8 cellular contexts compared by ENCODE assay signal in genomic region chr1:186304982-186305949, GRCh38. TPM values are rescaled to one million over a fixed set of nuclear protein-coding genes. Genes with fewer than 3 reads are reported as not detected.
DNase-seq lines count a peak whose midpoint lies in the region; ATAC-seq and TF ChIP-seq lines count a peak whose summit lies in the region.

No MANE protein-coding gene starts in this region.

- H3K36me3 ChIP-seq in ascending aorta (no peaks in the 10 kb centered on the region), liver (ENCODE audit: control insufficient read depth in 4 of 4, insufficient read depth in 3 of 4, low read depth in 1 of 4, low read length in 3 of 4) (peaks cover 0 to 27% (median 16%) of the 10 kb centered on the region in 4 donors), thyroid gland (no peaks in the 10 kb centered on the region)

- 71% methylated on average over 6 of the region's 6 CpGs for WGBS in liver
- 48 to 53% methylated on average over 6 of the region's 6 CpGs for WGBS in thyroid gland, 2 donors

- TF ChIP-seq RAD21 in liver (IDR thresholded peaks at IDR 0.05): peak; percentile 39 to 66

- H3K27me3 ChIP-seq in ascending aorta (no peaks in the 10 kb centered on the region), liver (ENCODE audit: control insufficient read depth in 4 of 4, insufficient read depth in 4 of 4, low read length in 3 of 4) (no peaks in the 10 kb centered on the region), thyroid gland (no peaks in the 10 kb centered on the region)

- ATAC-seq in HG02623 (IDR thresholded peaks at IDR 0.05; ENCODE audit: unreplicated experiment): peak; percentile 60

- no peaks in the 10 kb centered on the region for H3K9me3 ChIP-seq in ascending aorta
- no peaks in the 10 kb centered on the region for H3K9me3 ChIP-seq in liver (ENCODE audit: control insufficient read depth in 4 of 4, low read length in 3 of 4)
- H3K9me3 ChIP-seq in thyroid gland: no peaks in the 10 kb centered on the region

- H3K27ac ChIP-seq in ascending aorta (no peak overlapping the region), liver (ENCODE audit: low read depth in 1 of 2, low read length in 2 of 2) (peak overlapping the region in 1 of 2 donors; percentile 23), thyroid gland (no peak overlapping the region)

- peak; percentile 52 for TF ChIP-seq CTCF in AG09319 (IDR thresholded peaks at IDR 0.05; ENCODE audit: low read depth, low read length)
- TF ChIP-seq CTCF in GM10266 (IDR thresholded peaks at IDR 0.05; ENCODE audit: control insufficient read depth, insufficient read depth, low read depth, missing control alignments): peak; percentile 66
- peak in 2 of 3 experiments; percentile 6 to 20 for TF ChIP-seq CTCF in ascending aorta (IDR thresholded peaks at IDR 0.05)
- TF ChIP-seq CTCF in liver (IDR thresholded peaks at IDR 0.05; ENCODE audit: low read depth, low read length, missing input control): peak; percentile 52
- peak in 3 of 6 experiments; percentile 10 to 49 (median 27) for TF ChIP-seq CTCF in thyroid gland (IDR thresholded peaks at IDR 0.05)

- no peak for TF ChIP-seq POLR2A in thyroid gland (IDR thresholded peaks at IDR 0.05)

- H3K4me1 ChIP-seq in ascending aorta (no peaks in the 10 kb centered on the region), liver (ENCODE audit: control insufficient read depth in 4 of 4, insufficient read depth in 4 of 4, low read length in 3 of 4) (peaks cover 0 to 13% (median 10%) of the 10 kb centered on the region in 4 donors), thyroid gland (no peaks in the 10 kb centered on the region)

- no peak overlapping the region for H3K4me3 ChIP-seq in ascending aorta
- H3K4me3 ChIP-seq in liver (ENCODE audit: low read depth in 1 of 3, low read length in 3 of 3): no peak overlapping the region
- no peak overlapping the region for H3K4me3 ChIP-seq in thyroid gland (replicated peaks in 1 of 3)

- DNase-seq in AG09319 (ENCODE audit: extremely low read depth, low read depth) (no peak), GM10266 (ENCODE audit: extremely low spot score) (peak; percentile 55), NCI-H187 treated with DMSO at 0.1 percent for 48 hours (lab: John Stamatoyannopoulos, UW) (peak; percentile 20), ascending aorta (ENCODE audit: low spot score in 2 of 2) (no peak), thyroid gland (no peak)
- DNase-seq in stimulated activated CD4-positive, alpha-beta T cell treated with anti-CD3 and anti-CD28 coated beads, Interleukin-1b, Interleukin-23, amount 100 ng/mL, for 48 hours: no peak

- H3K9ac ChIP-seq in liver (ENCODE audit: low read depth in 1 of 2, low read length in 2 of 2): no peak overlapping the region

- intact Hi-C loops in ascending aorta (cut with DNase I) (no loop called here), thyroid gland (cut with DNase I) (no loop called here)

TF ChIP-seq in liver, 16 proteins besides CTCF, POLR2A, EP300 and RAD21:
- no peak for TF ChIP-seq FOXA1 (IDR thresholded peaks at IDR 0.05)
- peak; percentile 17 for TF ChIP-seq FOXA2 (IDR thresholded peaks at IDR 0.05)

RNA-seq across cellular contexts. Expression of gene PRG4, which starts 9.2 kb away (rescaled TPM):
- 8.1 TPM for total RNA-seq in ascending aorta
- total RNA-seq in liver: 10 to 100 TPM; 36.5 to 44.1 TPM
- 10 to 100 TPM; 70.2 to 73.8 TPM for polyA plus RNA-seq in liver
- 1 to 10 TPM in 3 of 4 donors, under 1 TPM in 1; 0.44 to 4.2 (median 3.2) TPM for total RNA-seq in thyroid gland

Comparison
In these comparisons a context has a peak if more than half of its experiments do, and no peak if none do; other contexts are left out.
1. DNase-seq: peak in GM10266 (single experiment) and NCI-H187 treated with DMSO at 0.1 percent for 48 hours (single experiment); none in AG09319 (single experiment), ascending aorta (0 of 2), thyroid gland (0 of 2) and stimulated activated CD4-positive, alpha-beta T cell treated with anti-CD3 and anti-CD28 coated beads, Interleukin-1b, Interleukin-23, amount 100 ng/mL, for 48 hours (single experiment).